Comparison of ENCODE assay signal across 1 cellular context in the genomic region with DNA sequence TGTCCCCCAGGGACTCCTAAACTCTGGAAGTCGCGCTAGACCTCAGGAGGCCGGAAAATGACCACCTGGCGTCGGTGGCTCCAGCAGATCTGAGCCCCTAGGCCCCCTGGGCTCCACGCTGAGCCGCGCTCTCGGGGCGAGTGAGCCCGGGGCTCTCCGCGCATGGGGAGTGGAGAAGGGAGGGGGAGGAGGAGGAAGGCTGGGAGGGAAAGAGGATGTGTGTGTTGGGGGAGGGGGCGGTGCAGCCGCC.
TF ChIP-seq lines count a peak whose summit lies in the region.

No MANE protein-coding gene starts in this region.

TF ChIP-seq in K562, 482 proteins besides CTCF, POLR2A, EP300 and RAD21 (continued from another document and continues in another):
- TF ChIP-seq ZNF696 (CRISPR knock-in tag; conservative IDR thresholded peaks at IDR 0.05) = no peak
- TF ChIP-seq HNRNPH1 (optimal IDR thresholded peaks at IDR 0.05; ENCODE audit: low read depth, low read length) = no peak
- TF ChIP-seq COPS2 (conservative IDR thresholded peaks at IDR 0.05) = no peak
- TF ChIP-seq MAFK (IDR thresholded peaks at IDR 0.05; ENCODE audit: low read length) = no peak
- 0 out of 2 replicates have a peak, but pooled peaks have one; percentile 32 for TF ChIP-seq HBP1 (CRISPR knock-in tag; IDR thresholded peaks at IDR 0.05)
- no peak for TF ChIP-seq CBFB (CRISPR knock-in tag; IDR thresholded peaks at IDR 0.05)
- no peak for TF ChIP-seq ZNF24 (IDR thresholded peaks at IDR 0.05)
- TF ChIP-seq ZNF668 (CRISPR knock-in tag; IDR thresholded peaks at IDR 0.05) = no peak
- TF ChIP-seq MTA1 (IDR thresholded peaks at IDR 0.05; ENCODE audit: borderline replicate concordance) = peak; percentile 65; the same call in 1 of the 2 replicates
- no peak for TF ChIP-seq CHCHD3 (CRISPR knock-in tag; IDR thresholded peaks at IDR 0.05)
- TF ChIP-seq SNIP1 (IDR thresholded peaks at IDR 0.05; ENCODE audit: low read depth) = no peak
- no peak for TF ChIP-seq POLR3G (IDR thresholded peaks at IDR 0.05; ENCODE audit: extremely low read depth, insufficient read length, insufficient replicate concordance)
- TF ChIP-seq ZNF586 (CRISPR knock-in tag; conservative IDR thresholded peaks at IDR 0.05) = no peak
- no peak for TF ChIP-seq TEAD2 (tag; IDR thresholded peaks at IDR 0.05)
- no peak for TF ChIP-seq ADNP (tag; IDR thresholded peaks at IDR 0.05)
- no peak for TF ChIP-seq ZFP1 (CRISPR knock-in tag; IDR thresholded peaks at IDR 0.05)
- no peak for TF ChIP-seq CEBPG (CRISPR knock-in tag; IDR thresholded peaks at IDR 0.05)
- no peak for TF ChIP-seq CEBPG (tag; conservative IDR thresholded peaks at IDR 0.05 in 1 of 2, IDR thresholded peaks at IDR 0.05 in 1 of 2)
- TF ChIP-seq FOXJ3 (CRISPR knock-in tag; IDR thresholded peaks at IDR 0.05) = no peak
- peak in 1 of 2 experiments; percentile 53; a peak in 1 of 4 replicates for TF ChIP-seq TBL1XR1 (IDR thresholded peaks at IDR 0.05; ENCODE audit: low read length in 2 of 2)
- TF ChIP-seq ZNF766 (CRISPR knock-in tag; conservative IDR thresholded peaks at IDR 0.05) = no peak
- TF ChIP-seq, protein P1, sequence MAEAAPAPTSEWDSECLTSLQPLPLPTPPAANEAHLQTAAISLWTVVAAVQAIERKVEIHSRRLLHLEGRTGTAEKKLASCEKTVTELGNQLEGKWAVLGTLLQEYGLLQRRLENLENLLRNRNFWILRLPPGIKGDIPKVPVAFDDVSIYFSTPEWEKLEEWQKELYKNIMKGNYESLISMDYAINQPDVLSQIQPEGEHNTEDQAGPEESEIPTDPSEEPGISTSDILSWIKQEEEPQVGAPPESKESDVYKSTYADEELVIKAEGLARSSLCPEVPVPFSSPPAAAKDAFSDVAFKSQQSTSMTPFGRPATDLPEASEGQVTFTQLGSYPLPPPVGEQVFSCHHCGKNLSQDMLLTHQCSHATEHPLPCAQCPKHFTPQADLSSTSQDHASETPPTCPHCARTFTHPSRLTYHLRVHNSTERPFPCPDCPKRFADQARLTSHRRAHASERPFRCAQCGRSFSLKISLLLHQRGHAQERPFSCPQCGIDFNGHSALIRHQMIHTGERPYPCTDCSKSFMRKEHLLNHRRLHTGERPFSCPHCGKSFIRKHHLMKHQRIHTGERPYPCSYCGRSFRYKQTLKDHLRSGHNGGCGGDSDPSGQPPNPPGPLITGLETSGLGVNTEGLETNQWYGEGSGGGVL (CRISPR knock-in tag; IDR thresholded peaks at IDR 0.05) = no peak
- TF ChIP-seq ZBTB40 (IDR thresholded peaks at IDR 0.05) = no peak
- no peak for TF ChIP-seq ZBTB40 (CRISPR knock-in tag; IDR thresholded peaks at IDR 0.05)
- TF ChIP-seq REST (CRISPR knock-in tag; IDR thresholded peaks at IDR 0.05; ENCODE audit: low read depth) = no peak
- TF ChIP-seq ZMIZ1 (IDR thresholded peaks at IDR 0.05; ENCODE audit: low read depth in 2 of 2, low read length in 2 of 2) = 0 out of 4 replicates have a peak, but pooled peaks of 1 of the 2 experiments have one; percentile 44
- no peak for TF ChIP-seq GTF2A2 (tag; IDR thresholded peaks at IDR 0.05)
- TF ChIP-seq PHB (CRISPR knock-in tag; IDR thresholded peaks at IDR 0.05) = no peak
- no peak for TF ChIP-seq ZNF274 (IDR thresholded peaks at IDR 0.05; ENCODE audit: borderline replicate concordance, low read depth, low read length)
- no peak for TF ChIP-seq RBM25 (IDR thresholded peaks at IDR 0.05; ENCODE audit: low read depth, low read length, severe bottlenecking)
- peak; percentile 81; the same call in 1 of the 2 replicates for TF ChIP-seq RNF2 (IDR thresholded peaks at IDR 0.05)
- no peak for TF ChIP-seq RUNX1 (IDR thresholded peaks at IDR 0.05; ENCODE audit: low read depth)
- peak; percentile 86 for TF ChIP-seq EP400 (IDR thresholded peaks at IDR 0.05)
- TF ChIP-seq ARID4B (CRISPR knock-in tag; IDR thresholded peaks at IDR 0.05) = no peak
- no peak for TF ChIP-seq ATF1 (CRISPR knock-in tag; IDR thresholded peaks at IDR 0.05)
- TF ChIP-seq ATF1 (tag; IDR thresholded peaks at IDR 0.05) = peak; percentile 68
- no peak for TF ChIP-seq SNRNP70 (optimal IDR thresholded peaks at IDR 0.05; ENCODE audit: low read depth, low read length)
